ENCODE assay signal across 17 cellular contexts in genomic region chr7:50795253-50795652, GRCh38. TPM values are rescaled to one million over a fixed set of nuclear protein-coding genes. Genes with fewer than 3 reads are reported as not detected.
A peak's percentile ranks its signal among the peaks of the same experiment; 100 is the strongest.
DNase-seq lines count a peak whose midpoint lies in the region; ATAC-seq and TF ChIP-seq lines count a peak whose summit lies in the region.
"Had no signal": no experiment of that assay in that cellular context is flagged by ENCODE, and none has a peak within 500 bp of the region (broad histone marks: within the 10 kb centered on the region; RNA-seq: fewer than 3 reads in every experiment).

No MANE protein-coding gene starts in this region.

- POLR2A ChIA-PET in naive thymus-derived CD4-positive, alpha-beta T cell (lab: Charles Lee), result no interaction called here
- POLR2A ChIA-PET in activated CD4-positive, alpha-beta memory T cell treated with anti-CD3 and anti-CD28 coated beads for 36 hours (lab: Charles Lee), result no interaction called here

- H3K36me3 ChIP-seq in naive thymus-derived CD4-positive, alpha-beta T cell (ENCODE audit: control insufficient read depth in 2 of 3, insufficient read depth in 3 of 3, low read length in 3 of 3), result no peaks in the 10 kb centered on the region

- TF ChIP-seq CTCF in brain (conservative IDR thresholded peaks at IDR 0.05), result no peak

- peaks cover 3% of the 10 kb centered on the region for H3K4me1 Mint-ChIP-seq in activated CD4-positive, alpha-beta T cell treated with anti-CD3 and anti-CD28 coated beads, Interleukin-2, amount 10 ng/mL, durations not matched to agents 24 days and 14 days
- H3K4me1 Mint-ChIP-seq in brain, result peaks cover 26% of the 10 kb centered on the region
- peaks cover 0 to 28% (median 14%) of the 10 kb centered on the region in 7 donors for H3K4me1 Mint-ChIP-seq in naive thymus-derived CD4-positive, alpha-beta T cell
- H3K4me1 Mint-ChIP-seq in activated CD4-positive, alpha-beta memory T cell treated with anti-CD3 and anti-CD28 coated beads for 36 hours (ENCODE audit: low read depth), result peaks cover 7% of the 10 kb centered on the region

- H3K27ac Mint-ChIP-seq in activated CD4-positive, alpha-beta T cell treated with anti-CD3 and anti-CD28 coated beads, Interleukin-2, amount 10 ng/mL, durations not matched to agents 24 days and 14 days, result no peak overlapping the region
- H3K27ac Mint-ChIP-seq in brain, result peak overlapping the region in 2 of 5 experiments; percentile 7 to 14
- no peak overlapping the region for H3K27ac Mint-ChIP-seq in naive thymus-derived CD4-positive, alpha-beta T cell
- no peak overlapping the region for H3K27ac Mint-ChIP-seq in activated CD4-positive, alpha-beta memory T cell treated with anti-CD3 and anti-CD28 coated beads for 36 hours
- H3K27ac Mint-ChIP-seq: CD8-positive, alpha-beta T cell had no signal

- peak overlapping the region; percentile 3 for H3K4me3 Mint-ChIP-seq in activated CD4-positive, alpha-beta T cell treated with anti-CD3 and anti-CD28 coated beads, Interleukin-2, amount 10 ng/mL, durations not matched to agents 24 days and 14 days
- peak overlapping the region in 3 of 5 experiments; percentile 12 to 83 (median 25) for H3K4me3 Mint-ChIP-seq in brain
- H3K4me3 Mint-ChIP-seq in naive thymus-derived CD4-positive, alpha-beta T cell, result peak overlapping the region in 4 of 10 donors; percentile 2 to 30 (median 18)
- no peak overlapping the region for H3K4me3 Mint-ChIP-seq in activated CD4-positive, alpha-beta memory T cell treated with anti-CD3 and anti-CD28 coated beads for 36 hours

- H3K9me3 ChIP-seq in naive thymus-derived CD4-positive, alpha-beta T cell (ENCODE audit: control insufficient read depth in 2 of 3, low read length in 3 of 3), result no peaks in the 10 kb centered on the region

- no peaks in the 10 kb centered on the region for H3K9me3 Mint-ChIP-seq in activated CD4-positive, alpha-beta T cell treated with anti-CD3 and anti-CD28 coated beads, Interleukin-2, amount 10 ng/mL, durations not matched to agents 24 days and 14 days
- peaks cover 0 to 18% (median 3%) of the 10 kb centered on the region in 5 experiments for H3K9me3 Mint-ChIP-seq in brain
- H3K9me3 Mint-ChIP-seq in naive thymus-derived CD4-positive, alpha-beta T cell, result peaks cover 0 to 9% (median 4%) of the 10 kb centered on the region in 11 donors
- H3K9me3 Mint-ChIP-seq in activated CD4-positive, alpha-beta memory T cell treated with anti-CD3 and anti-CD28 coated beads for 36 hours, result peaks cover 6% of the 10 kb centered on the region

- H3K36me3 Mint-ChIP-seq in activated CD4-positive, alpha-beta T cell treated with anti-CD3 and anti-CD28 coated beads, Interleukin-2, amount 10 ng/mL, durations not matched to agents 24 days and 14 days (ENCODE audit: low read depth), result no peaks in the 10 kb centered on the region
- no peaks in the 10 kb centered on the region for H3K36me3 Mint-ChIP-seq in brain
- H3K36me3 Mint-ChIP-seq in naive thymus-derived CD4-positive, alpha-beta T cell, result peaks cover 0 to 4% (median 0%) of the 10 kb centered on the region in 5 donors
- no peaks in the 10 kb centered on the region for H3K36me3 Mint-ChIP-seq in activated CD4-positive, alpha-beta memory T cell treated with anti-CD3 and anti-CD28 coated beads for 36 hours

- no peak for DNase-seq in activated CD4-positive, alpha-beta T cell treated with anti-CD3 and anti-CD28 coated beads, Interleukin-2, amount 10 ng/mL, durations not matched to agents 24 days and 14 days
- no peak for DNase-seq in activated CD4-positive, alpha-beta T cell treated with anti-CD3 and anti-CD28 coated beads for 1 hour
- DNase-seq in NCI-H69 (lab: John Stamatoyannopoulos, UW), result peak; percentile 51
- DNase-seq in effector CD8-positive, alpha-beta T cell (lab: John Stamatoyannopoulos, UW), result no peak
- no peak for DNase-seq in naive thymus-derived CD4-positive, alpha-beta T cell
- DNase-seq in foreskin melanocyte, result no peak
- DNase-seq in activated CD4-positive, alpha-beta memory T cell treated with anti-CD3 and anti-CD28 coated beads for 36 hours, result no peak
- DNase-seq: CD8-positive, alpha-beta T cell; DND-41; NCI-H1417; NCI-H187 treated with DMSO at 0.1 percent for 48 hours; NCI-H2171; NCI-H446 treated with DMSO at 0.1 percent for 48 hours; NCI-H748 treated with DMSO at 0.1 percent for 48 hours had no signal

- H3K27me3 ChIP-seq in naive thymus-derived CD4-positive, alpha-beta T cell (ENCODE audit: control insufficient read depth in 2 of 2, insufficient read depth in 2 of 2, low read length in 2 of 2), result peaks cover 0 to 4% of the 10 kb centered on the region in 2 donors

- no peak overlapping the region for H3K27ac ChIP-seq in naive thymus-derived CD4-positive, alpha-beta T cell (ENCODE audit: low read depth, low read length)

- H3K4me1 ChIP-seq in naive thymus-derived CD4-positive, alpha-beta T cell (ENCODE audit: control insufficient read depth in 2 of 2, insufficient read depth in 2 of 2, low read length in 2 of 2), result peaks cover 0 to 3% of the 10 kb centered on the region in 2 donors

- H3K27me3 Mint-ChIP-seq in activated CD4-positive, alpha-beta T cell treated with anti-CD3 and anti-CD28 coated beads, Interleukin-2, amount 10 ng/mL, durations not matched to agents 24 days and 14 days, result peaks cover 56% of the 10 kb centered on the region
- H3K27me3 Mint-ChIP-seq in brain, result peaks cover 11% of the 10 kb centered on the region
- H3K27me3 Mint-ChIP-seq in naive thymus-derived CD4-positive, alpha-beta T cell, result peaks cover 24 to 76% (median 28%) of the 10 kb centered on the region in 5 donors
- peaks cover 30% of the 10 kb centered on the region for H3K27me3 Mint-ChIP-seq in activated CD4-positive, alpha-beta memory T cell treated with anti-CD3 and anti-CD28 coated beads for 36 hours

- no peak overlapping the region for H3K4me3 ChIP-seq in naive thymus-derived CD4-positive, alpha-beta T cell (ENCODE audit: low read length)
- H3K4me3 ChIP-seq: GM12878 had no signal

- no peak for ATAC-seq in naive thymus-derived CD4-positive, alpha-beta T cell
- ATAC-seq: CD8-positive, alpha-beta T cell; GM12878; Panc1 had no signal

- CTCF ChIA-PET in naive thymus-derived CD4-positive, alpha-beta T cell (lab: Charles Lee), result no interaction called here
- CTCF ChIA-PET in activated CD4-positive, alpha-beta memory T cell treated with anti-CD3 and anti-CD28 coated beads for 36 hours (lab: Charles Lee), result interaction anchor here (1.0 kb wide), 1 partner anchor 366 kb away, joined by 5 read pairs; no protein-coding TSS in a partner anchor

- intact Hi-C loops in activated CD4-positive, alpha-beta T cell treated with anti-CD3 and anti-CD28 coated beads, Interleukin-2, amount 10 ng/mL, durations not matched to agents 24 days and 14 days (cut with micrococcal nuclease), result loop anchor here (2.0 kb wide), 1 partner anchor 38 kb away; no protein-coding TSS in a partner anchor
- intact Hi-C loops in naive thymus-derived CD4-positive, alpha-beta T cell (cut with micrococcal nuclease), result no loop called here
- intact Hi-C loops in activated CD4-positive, alpha-beta memory T cell treated with anti-CD3 and anti-CD28 coated beads for 36 hours (cut with micrococcal nuclease), result no loop called here

RNA-seq across cellular contexts. Expression of gene GRB10, which starts 12.6 kb away (rescaled TPM):
- total RNA-seq in activated CD4-positive, alpha-beta T cell treated with anti-CD3 and anti-CD28 coated beads, Interleukin-2, amount 10 ng/mL, durations not matched to agents 24 days and 14 days, result 1.4 and 3.6 TPM in 2 replicates
- polyA plus RNA-seq in brain (ENCODE audit: insufficient read depth, low read depth, low replicate concordance), result 87.4 TPM
- total RNA-seq in naive thymus-derived CD4-positive, alpha-beta T cell, result 10 to 100 TPM in 1 of 5 experiments, 1 to 10 TPM in 4; 3.4 to 10.6 (median 7.2) TPM
- polyA plus RNA-seq in naive thymus-derived CD4-positive, alpha-beta T cell, result 1 to 10 TPM; 2.6 to 4.7 TPM
- 1 to 10 TPM; 8.4 to 9.9 TPM for total RNA-seq in activated CD4-positive, alpha-beta memory T cell treated with anti-CD3 and anti-CD28 coated beads for 36 hours
